Comparison of ENCODE assay signal across 14 cellular contexts in genomic region chr10:118692911-118693310, GRCh38.
DNase-seq lines count a peak whose midpoint lies in the region; ATAC-seq and TF ChIP-seq lines count a peak whose summit lies in the region.
"Had no signal": no experiment of that assay in that cellular context is flagged by ENCODE, and none has a peak within 500 bp of the region (broad histone marks: within the 10 kb centered on the region; RNA-seq: fewer than 3 reads in every experiment).

No MANE protein-coding gene starts in this region.

- H3K4me3 ChIP-seq in ACC112 (ENCODE audit: low read depth, low read length): no peak overlapping the region
- H3K4me3 ChIP-seq in brain microvascular endothelial cell (ENCODE audit: low read depth, low read length): no peak overlapping the region
- H3K4me3 ChIP-seq in left lung: no peak overlapping the region
- H3K4me3 ChIP-seq in BE2C (ENCODE audit: low read depth, low read length): no peak overlapping the region
- H3K4me3 ChIP-seq in prostate gland: no peak overlapping the region
- H3K4me3 ChIP-seq: lung had no signal

- in situ Hi-C loops in brain microvascular endothelial cell (cut with HindIII; ENCODE audit: low pct_ligation_motif_present, low sequenced_read_pairs): no loop called here

- no peaks in the 10 kb centered on the region for H3K9me3 Mint-ChIP-seq in HFFc6

- no peaks in the 10 kb centered on the region for H3K27me3 ChIP-seq in ACC112 (ENCODE audit: insufficient read depth, low read length)
- no peaks in the 10 kb centered on the region for H3K27me3 ChIP-seq in brain microvascular endothelial cell (replicated peaks)
- H3K27me3 ChIP-seq in left lung: no peaks in the 10 kb centered on the region
- no peaks in the 10 kb centered on the region for H3K27me3 ChIP-seq in BE2C
- no peaks in the 10 kb centered on the region for H3K27me3 ChIP-seq in prostate gland (replicated peaks; ENCODE audit: insufficient read depth)

- H3K27ac Mint-ChIP-seq in HFFc6: peak overlapping the region; percentile 82

- no peaks in the 10 kb centered on the region for H3K9me3 ChIP-seq in left lung
- no peaks in the 10 kb centered on the region for H3K9me3 ChIP-seq in BE2C
- no peaks in the 10 kb centered on the region for H3K9me3 ChIP-seq in prostate gland

- H3K27me3 Mint-ChIP-seq in HFFc6 (ENCODE audit: insufficient read depth): no peaks in the 10 kb centered on the region; the same call in 1 of the 2 replicates

- H3K4me1 ChIP-seq in ACC112 (ENCODE audit: control insufficient read depth, insufficient read depth, low read length, unreplicated experiment) (peaks cover 18% of the 10 kb centered on the region), left lung (no peaks in the 10 kb centered on the region), BE2C (peaks cover 4% of the 10 kb centered on the region), prostate gland (replicated peaks) (no peaks in the 10 kb centered on the region)

- WGBS in prostate gland: 45% methylated on average over 3 of the region's 3 CpGs

- peak overlapping the region; percentile 36 for H3K27ac ChIP-seq in ACC112 (ENCODE audit: low read depth, low read length)
- no peak overlapping the region for H3K27ac ChIP-seq in brain microvascular endothelial cell
- no peak overlapping the region for H3K27ac ChIP-seq in left lung
- H3K27ac ChIP-seq in substantia nigra (ENCODE audit: low read depth, low read length, poor library complexity, severe bottlenecking): no peak overlapping the region
- H3K27ac ChIP-seq in prostate gland: no peak overlapping the region

- H3K4me1 Mint-ChIP-seq in HFFc6 (ENCODE audit: low read depth): peaks cover 46% of the 10 kb centered on the region

- H3K36me3 Mint-ChIP-seq in HFFc6 (ENCODE audit: low read depth): peaks cover 9% of the 10 kb centered on the region

- H3K79me2 ChIP-seq in ACC112 (ENCODE audit: control insufficient read depth, insufficient read depth, low read length, unreplicated experiment): no peaks in the 10 kb centered on the region

- no peak overlapping the region for H2AFZ ChIP-seq in ACC112 (ENCODE audit: low read length, unreplicated experiment)

- DNase-seq in HFFc6 (peak; percentile 90), brain microvascular endothelial cell (peak; percentile 48), left lung (no peak), substantia nigra (lab: John Stamatoyannopoulos, UW) (no peak), NOMO-1 treated with DMSO at 0.1 percent for 48 hours (lab: John Stamatoyannopoulos, UW; ENCODE audit: unreplicated experiment) (no peak), BE2C (no peak), prostate gland (ENCODE audit: low spot score) (no peak)
- DNase-seq: activated CD8-positive, alpha-beta memory T cell treated with anti-CD3 and anti-CD28 coated beads, Interleukin-2, amount 50 U/mL, for 48 hours; amygdala; NCI-H1436; small intestine; stimulated activated CD8-positive, alpha-beta memory T cell treated with anti-CD3 and anti-CD28 coated beads, Interleukin-4, amount 100 ng/mL, for 48 hours had no signal

- peak; percentile 51 for ATAC-seq in left lung

- TF ChIP-seq CTCF in HFFc6 (IDR thresholded peaks at IDR 0.05): no peak
- no peak for TF ChIP-seq CTCF in brain microvascular endothelial cell (IDR thresholded peaks at IDR 0.05; ENCODE audit: low read depth, low read length, missing control alignments)
- TF ChIP-seq CTCF in left lung (IDR thresholded peaks at IDR 0.05): no peak
- TF ChIP-seq CTCF in BE2C (IDR thresholded peaks at IDR 0.05; ENCODE audit: low read depth, low read length): no peak
- no peak for TF ChIP-seq CTCF in prostate gland (IDR thresholded peaks at IDR 0.05)

- peak overlapping the region; percentile 74 for H3K4me3 Mint-ChIP-seq in HFFc6

- no peak for TF ChIP-seq POLR2A in prostate gland (IDR thresholded peaks at IDR 0.05)

- H3K36me3 ChIP-seq in ACC112 (ENCODE audit: insufficient read depth, low read length) (peaks cover 4% of the 10 kb centered on the region), brain microvascular endothelial cell (replicated peaks) (peaks cover 5% of the 10 kb centered on the region), left lung (peaks cover 0 to 28% of the 10 kb centered on the region in 2 donors), BE2C (peaks cover 21% of the 10 kb centered on the region), prostate gland (no peaks in the 10 kb centered on the region)

- intact Hi-C loops in left lung (cut with DNase I) (no loop called here), prostate gland (cut with DNase I) (loop anchor here (10.0 kb wide), 1 partner anchor 68 kb away; no protein-coding TSS in a partner anchor)

Comparison
In these comparisons a context has a peak if more than half of its experiments do, and no peak if none do; other contexts are left out.
1. DNase-seq: peak in HFFc6 (single experiment) and brain microvascular endothelial cell (single experiment); none in left lung (0 of 2), substantia nigra (0 of 49), NOMO-1 treated with DMSO at 0.1 percent for 48 hours (single experiment), BE2C (single experiment) and prostate gland (single experiment).